Comparison of ENCODE assay signal across 1 cellular context in the genomic region with DNA sequence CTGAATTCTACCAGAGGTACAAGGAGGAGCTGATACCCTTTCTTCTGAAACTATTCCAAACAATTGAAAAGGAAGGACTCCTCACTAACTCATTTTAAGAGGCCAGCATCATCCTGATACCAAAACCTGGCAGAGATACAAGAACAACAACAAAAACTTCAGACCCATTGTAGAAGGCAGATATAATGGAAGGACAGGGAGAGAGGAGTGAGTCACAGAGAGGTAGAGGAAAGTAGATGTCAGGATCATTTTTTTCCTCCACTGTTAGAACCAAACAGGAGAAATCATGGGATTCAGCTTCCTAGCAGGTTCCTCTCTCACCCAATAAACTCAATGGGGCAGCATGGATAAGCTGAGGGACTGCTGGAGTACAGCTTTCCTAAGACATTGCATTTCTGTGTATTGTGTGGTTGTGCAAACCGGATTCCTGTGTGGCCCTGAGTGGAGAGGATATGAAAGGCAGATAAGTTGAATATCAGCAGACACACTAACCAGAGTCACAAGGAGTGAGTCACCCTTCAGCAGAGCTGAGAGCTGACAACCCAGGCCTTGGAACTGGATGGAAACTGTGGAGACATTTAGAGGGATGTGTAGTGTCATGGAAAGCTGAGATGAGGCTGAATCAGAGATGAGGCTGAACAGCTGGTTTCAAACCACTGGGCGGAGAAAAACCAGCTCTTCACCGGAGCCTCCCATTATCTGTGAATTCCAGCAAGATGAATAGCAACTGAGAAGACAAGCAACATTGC.
TF ChIP-seq lines count a peak whose summit lies in the region.

No MANE protein-coding gene starts in this region.

TF ChIP-seq in WTC11, 78 proteins besides CTCF, POLR2A, EP300 and RAD21 (continued from another document):
- TF ChIP-seq, protein P1, sequence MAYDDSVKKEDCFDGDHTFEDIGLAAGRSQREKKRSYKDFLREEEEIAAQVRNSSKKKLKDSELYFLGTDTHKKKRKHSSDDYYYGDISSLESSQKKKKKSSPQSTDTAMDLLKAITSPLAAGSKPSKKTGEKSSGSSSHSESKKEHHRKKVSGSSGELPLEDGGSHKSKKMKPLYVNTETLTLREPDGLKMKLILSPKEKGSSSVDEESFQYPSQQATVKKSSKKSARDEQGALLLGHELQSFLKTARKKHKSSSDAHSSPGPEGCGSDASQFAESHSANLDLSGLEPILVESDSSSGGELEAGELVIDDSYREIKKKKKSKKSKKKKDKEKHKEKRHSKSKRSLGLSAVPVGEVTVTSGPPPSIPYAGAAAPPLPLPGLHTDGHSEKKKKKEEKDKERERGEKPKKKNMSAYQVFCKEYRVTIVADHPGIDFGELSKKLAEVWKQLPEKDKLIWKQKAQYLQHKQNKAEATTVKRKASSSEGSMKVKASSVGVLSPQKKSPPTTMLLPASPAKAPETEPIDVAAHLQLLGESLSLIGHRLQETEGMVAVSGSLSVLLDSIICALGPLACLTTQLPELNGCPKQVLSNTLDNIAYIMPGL (CRISPR knock-in tag; IDR thresholded peaks at IDR 0.05), result no peak
- no peak for TF ChIP-seq JUN (CRISPR knock-in tag; IDR thresholded peaks at IDR 0.05)
- TF ChIP-seq CREM (CRISPR knock-in tag; IDR thresholded peaks at IDR 0.05), result no peak
